Comparison of ENCODE assay signal across 22 cellular contexts in genomic region chr16:2586901-2587480, GRCh38. TPM values are rescaled to one million over a fixed set of nuclear protein-coding genes. Genes with fewer than 3 reads are reported as not detected.
A peak's percentile ranks its signal among the peaks of the same experiment; 100 is the strongest.
DNase-seq lines count a peak whose midpoint lies in the region; ATAC-seq, FAIRE-seq and TF ChIP-seq lines count a peak whose summit lies in the region.
"Had no signal": no experiment of that assay in that cellular context is flagged by ENCODE, and none has a peak within 500 bp of the region (broad histone marks: within the 10 kb centered on the region; RNA-seq: fewer than 3 reads in every experiment).

No MANE protein-coding gene starts in this region.

- 83% methylated on average over 7 of the region's 16 CpGs for WGBS in right lobe of liver (ENCODE audit: insufficient coverage, low coverage, low lambda C conversion rate, missing lambda C conversion rate)
- 98% methylated on average over 8 of the region's 16 CpGs for WGBS in HepG2 (ENCODE audit: low lambda C conversion rate)
- WGBS in mesendoderm (ENCODE audit: extremely low coverage, insufficient coverage, low lambda C conversion rate) = no CpG with 5 or more reads among the region's 16 CpGs

- no peak overlapping the region for H2BK15ac ChIP-seq in mesendoderm (replicated peaks; ENCODE audit: low read depth)

- no peak overlapping the region for H3K18ac ChIP-seq in mesendoderm (ENCODE audit: low read length)

- no peak overlapping the region for H4K8ac ChIP-seq in mesendoderm (ENCODE audit: low read depth, low read length)

- ATAC-seq in right lobe of liver (no peak), HepG2 (no peak)

- H3K4me2 ChIP-seq in HepG2 (ENCODE audit: low read depth, low read length) (no peak overlapping the region), mesendoderm (ENCODE audit: low read length) (no peak overlapping the region), osteoblast (ENCODE audit: insufficient read depth, low read length) (no peak overlapping the region)

- H2BK5ac ChIP-seq in mesendoderm (ENCODE audit: low read length) = no peak overlapping the region

- H3K36me3 ChIP-seq in right lobe of liver (peaks cover 0 to 70% (median 11%) of the 10 kb centered on the region in 4 donors), HepG2 (replicated peaks in 1 of 2; ENCODE audit: control insufficient read depth in 1 of 2, insufficient read depth in 2 of 2, low read length in 2 of 2) (peaks cover 38 to 73% of the 10 kb centered on the region in 2 experiments), mesendoderm (ENCODE audit: control insufficient read depth, insufficient read depth, low read length) (peaks cover 4% of the 10 kb centered on the region), osteoblast (ENCODE audit: insufficient read depth, low read length) (peaks cover 29% of the 10 kb centered on the region)

- no peak overlapping the region for H4K5ac ChIP-seq in mesendoderm (ENCODE audit: low read length)

- intact Hi-C loops in right lobe of liver (cut with DNase I) = no loop called here
- intact Hi-C loops in HepG2 (cut with micrococcal nuclease; ENCODE audit: unreplicated experiment) = no loop called here

- TF ChIP-seq CTCF in right lobe of liver (IDR thresholded peaks at IDR 0.05) (no peak), HepG2 (CRISPR knock-in tag; IDR thresholded peaks at IDR 0.05) (no peak), coronary artery (IDR thresholded peaks at IDR 0.05) (no peak), osteoblast (IDR thresholded peaks at IDR 0.05; ENCODE audit: extremely low read depth, low read depth, low read length) (no peak)

- H3K4me3 ChIP-seq in right lobe of liver (no peak overlapping the region), HepG2 (replicated peaks in 1 of 3; ENCODE audit: insufficient read depth in 1 of 3, low read depth in 2 of 3, low read length in 3 of 3) (no peak overlapping the region), coronary artery (no peak overlapping the region), mesendoderm (ENCODE audit: low read length) (no peak overlapping the region), osteoblast (ENCODE audit: insufficient read depth, low read length) (no peak overlapping the region)

- H3K27me3 ChIP-seq in right lobe of liver (no peaks in the 10 kb centered on the region), HepG2 (ENCODE audit: control insufficient read depth in 1 of 2, insufficient read depth in 2 of 2, low read length in 2 of 2) (no peaks in the 10 kb centered on the region), mesendoderm (ENCODE audit: insufficient read depth, low read length, poor library complexity) (no peaks in the 10 kb centered on the region), osteoblast (ENCODE audit: insufficient read depth, low read length) (no peaks in the 10 kb centered on the region)

- no peak overlapping the region for H2AK5ac ChIP-seq in mesendoderm (ENCODE audit: low read length)

- BruUV-seq in HepG2 (replicated peaks; lab: Mats Ljungman, UMichigan) = no TSS peak

- H3K79me1 ChIP-seq in mesendoderm (ENCODE audit: low read length) = no peaks in the 10 kb centered on the region

- no peak overlapping the region for H3K56ac ChIP-seq in mesendoderm (ENCODE audit: low read length)

- no peak for TF ChIP-seq POLR2A in right lobe of liver (IDR thresholded peaks at IDR 0.05)
- TF ChIP-seq POLR2A in HepG2 (IDR thresholded peaks at IDR 0.05; ENCODE audit: insufficient read depth in 1 of 2, low read depth in 2 of 2, low read length in 2 of 2) = no peak

- H3K4me1 ChIP-seq in right lobe of liver (no peaks in the 10 kb centered on the region), HepG2 (ENCODE audit: insufficient read depth, low read length) (no peaks in the 10 kb centered on the region), mesendoderm (ENCODE audit: control insufficient read depth, low read depth, low read length) (no peaks in the 10 kb centered on the region), osteoblast (ENCODE audit: insufficient read depth, low read length) (peaks cover 10% of the 10 kb centered on the region)

- H4K20me1 ChIP-seq in HepG2 (ENCODE audit: insufficient read depth, low read length) = peaks cover 23% of the 10 kb centered on the region; the same call in 1 of the 2 replicates
- peaks cover 29% of the 10 kb centered on the region for H4K20me1 ChIP-seq in osteoblast (ENCODE audit: insufficient read depth, low read length)

- DNase-seq in right lobe of liver = peak in 2 of 3 donors; percentile 10 to 48
- DNase-seq in HepG2 (ENCODE audit: low spot score) = no peak
- peak; percentile 49 for DNase-seq in coronary artery (ENCODE audit: low spot score)
- DNase-seq in mesendoderm = no peak
- no peak for DNase-seq in osteoblast (ENCODE audit: insufficient read length, low spot score, missing footprints)
- no peak for DNase-seq in GM03348 (ENCODE audit: low spot score)
- DNase-seq in COLO829 (ENCODE audit: low spot score) = no peak
- DNase-seq: ACHN; C1 segment of cervical spinal cord; CD8-positive, alpha-beta memory T cell; DMS79; GOT3; MM.1S; NCI-H1092; NCI-H146; NCI-H2081; NCI-H446 treated with DMSO at 0.1 percent for 48 hours; NCI-H69; NK-92 treated with Interleukin-12 subunit alpha and Interleukin-12 subunit beta, amount 100 ng/mL, for 24 hours; SIG-M5 had no signal

- no peak overlapping the region for H3K4ac ChIP-seq in mesendoderm (ENCODE audit: low read depth, low read length)

- peaks cover 11% of the 10 kb centered on the region for H3K79me2 ChIP-seq in HepG2 (ENCODE audit: insufficient read depth, low read length)
- no peaks in the 10 kb centered on the region for H3K79me2 ChIP-seq in mesendoderm (ENCODE audit: control insufficient read depth, insufficient read depth, low read length)
- peaks cover 25% of the 10 kb centered on the region for H3K79me2 ChIP-seq in osteoblast (ENCODE audit: insufficient read depth, low read length)

- H3K9me3 ChIP-seq in right lobe of liver (no peaks in the 10 kb centered on the region), HepG2 (ENCODE audit: low read length) (no peaks in the 10 kb centered on the region), osteoblast (ENCODE audit: low read depth, low read length) (no peaks in the 10 kb centered on the region)

- no peak for FAIRE-seq in HepG2 (lab: Jason Lieb, UNC)
- FAIRE-seq: D721Med had no signal

- in situ Hi-C loops in HepG2 (cut with HindIII; ENCODE audit: extremely low pct_ligation_motif_present, low pct_unique_long_range_greater_than_20kb) = no loop called here

- no peak overlapping the region for H2BK120ac ChIP-seq in mesendoderm (ENCODE audit: low read depth, low read length)

- TF ChIP-seq RAD21 in HepG2 (CRISPR knock-in tag; IDR thresholded peaks at IDR 0.05) = no peak

- POLR2A ChIA-PET in HepG2 (lab: Yijun Ruan, JAX) = no interaction called here

- H3K27ac ChIP-seq in right lobe of liver (no peak overlapping the region), HepG2 (ENCODE audit: extremely low read length, insufficient read depth, low read length) (no peak overlapping the region), coronary artery (no peak overlapping the region), mesendoderm (ENCODE audit: low read depth, low read length) (peak overlapping the region; percentile 41), osteoblast (ENCODE audit: low read depth, low read length) (no peak overlapping the region)

- no peak for TF ChIP-seq EP300 in HepG2 (IDR thresholded peaks at IDR 0.05; ENCODE audit: low read depth in 2 of 2, low read length in 2 of 2)
- TF ChIP-seq EP300 in HepG2 (CRISPR knock-in tag; IDR thresholded peaks at IDR 0.05; ENCODE audit: borderline replicate concordance) = no peak

- no peak overlapping the region for H3K23ac ChIP-seq in mesendoderm (ENCODE audit: low read length)

- CTCF ChIA-PET in HepG2 (lab: Yijun Ruan, JAX; ENCODE audit: low intra/inter-chr PET ratio, low total read pairs) = no interaction called here

- no peak overlapping the region for H2AFZ ChIP-seq in HepG2 (ENCODE audit: low read length)
- no peak overlapping the region for H2AFZ ChIP-seq in osteoblast (ENCODE audit: low read length)

- no peak overlapping the region for H3K9ac ChIP-seq in HepG2 (ENCODE audit: insufficient read depth, low read depth, low read length)
- no peak overlapping the region for H3K9ac ChIP-seq in mesendoderm (ENCODE audit: low read length)

RNA-seq across cellular contexts. Expression of gene PDPK1, which starts 49.2 kb away (rescaled TPM):
- 10 to 100 TPM; 20.7 to 28.3 (median 24.5) TPM for total RNA-seq in right lobe of liver
- total RNA-seq in HepG2 (2016; rRNA removed; fragmentation: Illumina TruSeq; extraction: Trizol) = 59.6 and 72.9 TPM in 2 replicates
- 53.8 and 58.1 TPM in 2 replicates for total RNA-seq in HepG2 (2016; cell fraction: cytosol; rRNA removed; fragmentation: Illumina TruSeq; extraction: Trizol; ENCODE audit: low read depth)
- 57.5 and 62.0 TPM in 2 replicates for total RNA-seq in HepG2 (2016; cell fraction: insoluble cytoplasmic fraction; rRNA removed; fragmentation: Illumina TruSeq; extraction: Trizol)
- 43.6 and 57.5 TPM in 2 replicates for total RNA-seq in HepG2 (2016; cell fraction: membrane; rRNA removed; fragmentation: Illumina TruSeq; extraction: Trizol)
- 40.5 and 51.1 TPM in 2 replicates for total RNA-seq in HepG2 (2016; cell fraction: nucleus; rRNA removed; fragmentation: Illumina TruSeq; extraction: Trizol)
- 129 TPM in 2 replicates for polyA plus RNA-seq in HepG2 (2011; rRNA removed)
- 93.3 and 120 TPM in 2 replicates for polyA plus RNA-seq in HepG2 (2011; cell fraction: cytosol; rRNA removed)
- polyA plus RNA-seq in HepG2 (2011; cell fraction: nucleus; rRNA removed) = 125 and 138 TPM in 2 replicates
- polyA plus RNA-seq in HepG2 (2012) = 68.8 and 96.6 TPM in 2 replicates
- polyA plus RNA-seq in HepG2 (2016; cell fraction: cytosol; fragmentation: Illumina TruSeq; extraction: Trizol; ENCODE audit: low read depth) = 21.1 and 27.5 TPM in 2 replicates
- polyA plus RNA-seq in HepG2 (2016; cell fraction: insoluble cytoplasmic fraction; fragmentation: Illumina TruSeq; extraction: Trizol; ENCODE audit: low read depth) = 55.5 and 59.6 TPM in 2 replicates
- polyA plus RNA-seq in HepG2 (2016; cell fraction: membrane; fragmentation: Illumina TruSeq; extraction: Trizol; ENCODE audit: low read depth) = 31.1 and 35.0 TPM in 2 replicates
- polyA plus RNA-seq in HepG2 (2016; cell fraction: nucleus; fragmentation: Illumina TruSeq; extraction: Trizol; ENCODE audit: insufficient read depth, low read depth) = 66.4 and 80.4 TPM in 2 replicates
- 39.6 and 230 TPM in 2 replicates for polyA minus RNA-seq in HepG2 (2011; rRNA and poly(A)+ RNA removed; ENCODE audit: low replicate concordance)
- polyA minus RNA-seq in HepG2 (2011; cell fraction: cytosol; rRNA and poly(A)+ RNA removed) = 117 and 142 TPM in 2 replicates
- polyA minus RNA-seq in HepG2 (2011; cell fraction: nucleus; rRNA and poly(A)+ RNA removed) = 118 and 140 TPM in 2 replicates
- 15.7 TPM for polyA plus RNA-seq in mesendoderm (2013, experiment 1 of 2)
- 15.0 TPM for polyA plus RNA-seq in mesendoderm (2013, experiment 2 of 2)
- total RNA-seq in osteoblast = 19.2 and 23.2 TPM in 2 replicates

RNA-seq across cellular contexts. Expression of gene CEMP1, which starts 55.8 kb away (rescaled TPM):
- total RNA-seq in right lobe of liver = under 1 TPM in 2 of 6 experiments, not detected in 4; 0.22 to 0.29 TPM
- not detected in 2 replicates for total RNA-seq in HepG2 (2016; rRNA removed; fragmentation: Illumina TruSeq; extraction: Trizol)
- not detected in 2 replicates for total RNA-seq in HepG2 (2016; cell fraction: cytosol; rRNA removed; fragmentation: Illumina TruSeq; extraction: Trizol; ENCODE audit: low read depth)
- total RNA-seq in HepG2 (2016; cell fraction: insoluble cytoplasmic fraction; rRNA removed; fragmentation: Illumina TruSeq; extraction: Trizol) = not detected in 2 replicates
- not detected in 2 replicates for total RNA-seq in HepG2 (2016; cell fraction: membrane; rRNA removed; fragmentation: Illumina TruSeq; extraction: Trizol)
- total RNA-seq in HepG2 (2016; cell fraction: nucleus; rRNA removed; fragmentation: Illumina TruSeq; extraction: Trizol) = not detected in 2 replicates
- 0.04 TPM in 1 of 2 replicates, not detected in the other for polyA plus RNA-seq in HepG2 (2011; rRNA removed)
- polyA plus RNA-seq in HepG2 (2011; cell fraction: cytosol; rRNA removed) = not detected in 2 replicates
- 0.16 TPM in 1 of 2 replicates, not detected in the other for polyA plus RNA-seq in HepG2 (2011; cell fraction: nucleus; rRNA removed)
- polyA plus RNA-seq in HepG2 (2012) = not detected in 2 replicates
- polyA plus RNA-seq in HepG2 (2016; cell fraction: cytosol; fragmentation: Illumina TruSeq; extraction: Trizol; ENCODE audit: low read depth) = not detected in 2 replicates
- not detected in 2 replicates for polyA plus RNA-seq in HepG2 (2016; cell fraction: insoluble cytoplasmic fraction; fragmentation: Illumina TruSeq; extraction: Trizol; ENCODE audit: low read depth)
- not detected in 2 replicates for polyA plus RNA-seq in HepG2 (2016; cell fraction: membrane; fragmentation: Illumina TruSeq; extraction: Trizol; ENCODE audit: low read depth)
- polyA plus RNA-seq in HepG2 (2016; cell fraction: nucleus; fragmentation: Illumina TruSeq; extraction: Trizol; ENCODE audit: insufficient read depth, low read depth) = not detected in 2 replicates
- polyA minus RNA-seq in HepG2 (2011; rRNA and poly(A)+ RNA removed; ENCODE audit: low replicate concordance) = 0.10 and 0.16 TPM in 2 replicates
- polyA minus RNA-seq in HepG2 (2011; cell fraction: cytosol; rRNA and poly(A)+ RNA removed) = not detected in 2 replicates
- polyA minus RNA-seq in HepG2 (2011; cell fraction: nucleus; rRNA and poly(A)+ RNA removed) = 0.37 and 0.52 TPM in 2 replicates
- polyA plus RNA-seq in mesendoderm (2013, experiment 1 of 2) = not detected
- not detected for polyA plus RNA-seq in mesendoderm (2013, experiment 2 of 2)
- not detected in 2 replicates for total RNA-seq in osteoblast
- total RNA-seq: LHCN-M2 had no signal

Comparison
In these comparisons a context has a peak if more than half of its experiments do, and no peak if none do; other contexts are left out.
1. DNase-seq: peak in right lobe of liver (2 of 3) and coronary artery (single experiment); none in HepG2 (single experiment), mesendoderm (single experiment), osteoblast (single experiment), GM03348 (single experiment) and COLO829 (single experiment).